ENCODE assay signal across 8 cellular contexts in the genomic region with DNA sequence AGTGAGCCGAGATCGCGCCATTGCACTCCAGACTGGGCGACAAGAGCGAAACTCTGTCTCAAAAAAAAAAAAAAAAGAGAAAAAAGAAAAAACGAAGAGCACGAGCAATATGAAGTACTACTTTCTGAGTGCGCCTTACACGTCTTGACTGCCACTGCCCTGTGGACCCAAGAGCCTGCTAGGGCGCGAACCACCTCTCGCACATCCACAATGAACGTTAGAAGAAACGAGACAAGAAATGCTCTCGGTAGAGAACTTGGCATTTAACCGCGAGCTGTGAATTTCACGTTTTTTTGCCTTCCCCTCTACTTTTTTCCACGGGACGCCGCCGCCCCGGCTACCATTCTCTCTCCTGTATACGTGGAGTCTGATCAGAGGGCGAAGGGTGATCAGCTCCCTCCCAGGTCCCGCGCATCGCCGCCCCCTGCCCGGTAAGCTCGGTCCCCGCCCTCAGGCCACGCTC. TPM values are rescaled to one million over a fixed set of nuclear protein-coding genes. Genes with fewer than 3 reads are reported as not detected.
DNase-seq lines count a peak whose midpoint lies in the region; ATAC-seq and TF ChIP-seq lines count a peak whose summit lies in the region.

No MANE protein-coding gene starts in this region.

- DNase-seq in CD8-positive, alpha-beta memory T cell, result no peak
- DNase-seq in kidney tubule cell (ENCODE audit: low spot score), result peak; percentile 17
- no peak for DNase-seq in thyroid gland
- DNase-seq in posterior vena cava (ENCODE audit: low spot score), result no peak
- DNase-seq in HuH-7 (ENCODE audit: low spot score), result no peak

- H3K27me3 Mint-ChIP-seq in CD8-positive, alpha-beta memory T cell, result peaks cover 0 to 2% of the 10 kb centered on the region in 2 donors

- H3K27ac ChIP-seq in CD8-positive, alpha-beta memory T cell (ENCODE audit: low read depth, low read length), result peak overlapping the region; percentile 98
- peak overlapping the region; percentile 68 for H3K27ac ChIP-seq in adipose tissue (ENCODE audit: low read depth, low read length)
- peak overlapping the region; percentile 92 for H3K27ac ChIP-seq in thyroid gland

- H3K4me3 ChIP-seq in CD8-positive, alpha-beta memory T cell (ENCODE audit: low read length), result peak overlapping the region; percentile 100
- peak overlapping the region; percentile 78 to 91 (median 90) for H3K4me3 ChIP-seq in thyroid gland (replicated peaks in 1 of 3)

- 3 to 6% (median 6%) methylated on average over 31 to 33 of the region's 33 CpGs for WGBS in adipose tissue, 3 donors
- 5 to 6% methylated on average over 31 to 33 of the region's 33 CpGs for WGBS in thyroid gland, 2 donors

- peaks cover 13% of the 10 kb centered on the region for H3K4me1 ChIP-seq in CD8-positive, alpha-beta memory T cell (ENCODE audit: insufficient read depth, low read length)
- H3K4me1 ChIP-seq in thyroid gland, result peaks cover 25 to 41% of the 10 kb centered on the region in 2 donors

- peaks cover 23 to 45% (median 29%) of the 10 kb centered on the region in 3 donors for H3K4me1 Mint-ChIP-seq in CD8-positive, alpha-beta memory T cell

- TF ChIP-seq CTCF in thyroid gland (IDR thresholded peaks at IDR 0.05), result no peak

- H3K9me3 ChIP-seq in CD8-positive, alpha-beta memory T cell (ENCODE audit: low read length), result no peaks in the 10 kb centered on the region
- no peaks in the 10 kb centered on the region for H3K9me3 ChIP-seq in thyroid gland

- no peaks in the 10 kb centered on the region for H3K27me3 ChIP-seq in CD8-positive, alpha-beta memory T cell (ENCODE audit: insufficient read depth, low read length, poor library complexity, severe bottlenecking)
- no peaks in the 10 kb centered on the region for H3K27me3 ChIP-seq in thyroid gland

- peaks cover 5 to 29% (median 7%) of the 10 kb centered on the region in 3 donors for H3K36me3 Mint-ChIP-seq in CD8-positive, alpha-beta memory T cell

- POLR2A ChIA-PET in CD8-positive, alpha-beta memory T cell (lab: Charles Lee), result interaction anchor here (0.5 to 2.9 kb wide), 9 partner anchors 13 to 313 kb away, joined by 3 to 42 read pairs (median 6); a partner anchor contains a TSS

- H3K4me3 Mint-ChIP-seq in CD8-positive, alpha-beta memory T cell, result peak overlapping the region; percentile 87 to 96 (median 91)

- intact Hi-C loops in thyroid gland (cut with DNase I) (no loop called here), posterior vena cava (cut with DNase I) (no loop called here)

- ATAC-seq in HG02852 (IDR thresholded peaks at IDR 0.05; ENCODE audit: unreplicated experiment), result peak; percentile 9
- no peak for ATAC-seq in GM18870 (IDR thresholded peaks at IDR 0.05; ENCODE audit: unreplicated experiment)

- peaks cover 8% of the 10 kb centered on the region for H3K36me3 ChIP-seq in CD8-positive, alpha-beta memory T cell (ENCODE audit: insufficient read depth, low read length)
- H3K36me3 ChIP-seq in thyroid gland, result peaks cover 9 to 11% of the 10 kb centered on the region in 2 donors

- no peaks in the 10 kb centered on the region for H3K9me3 Mint-ChIP-seq in CD8-positive, alpha-beta memory T cell

- CTCF ChIA-PET in CD8-positive, alpha-beta memory T cell (lab: Charles Lee), result interaction anchor here (1.1 to 5.1 kb wide), 11 partner anchors 13 to 309 kb away, joined by 3 to 41 read pairs (median 8); a partner anchor contains a TSS

- peak overlapping the region; percentile 88 to 99 (median 96) for H3K27ac Mint-ChIP-seq in CD8-positive, alpha-beta memory T cell

- TF ChIP-seq POLR2A in thyroid gland (IDR thresholded peaks at IDR 0.05), result no peak

RNA-seq across cellular contexts. Expression of a gene that starts 0.5 kb away (rescaled TPM):
- 100 to 1,000 TPM; 105 to 107 TPM for total RNA-seq in CD8-positive, alpha-beta memory T cell
- 16.9 TPM for polyA plus RNA-seq in CD8-positive, alpha-beta memory T cell
- polyA plus RNA-seq in adipose tissue, result 10 to 100 TPM; 32.2 to 58.1 (median 54.9) TPM
- total RNA-seq in thyroid gland (10 to 100 TPM; 47.4 to 85.6 (median 56.6) TPM), posterior vena cava (10 to 100 TPM; 37.2 to 47.8 TPM)

RNA-seq across cellular contexts. Expression of a gene that starts 17.1 kb away (rescaled TPM):
- under 1 TPM; 0.42 to 0.72 TPM for total RNA-seq in CD8-positive, alpha-beta memory T cell
- not detected for polyA plus RNA-seq in CD8-positive, alpha-beta memory T cell
- 1 to 10 TPM in 1 of 3 donors, under 1 TPM in 2; 0.36 to 1.3 (median 0.86) TPM for polyA plus RNA-seq in adipose tissue
- 1 to 10 TPM; 1.4 to 3.0 (median 2.0) TPM for total RNA-seq in thyroid gland
- total RNA-seq in posterior vena cava, result 10 to 100 TPM in 1 of 2 donors, 1 to 10 TPM in 1; 5.9 to 11.7 TPM

RNA-seq across cellular contexts. Expression of a gene that starts 22.9 kb away (rescaled TPM):
- 10 to 100 TPM; 17.4 to 18.2 TPM for total RNA-seq in CD8-positive, alpha-beta memory T cell
- 21.9 TPM for polyA plus RNA-seq in CD8-positive, alpha-beta memory T cell
- polyA plus RNA-seq in adipose tissue, result 10 to 100 TPM; 13.3 to 21.0 (median 15.7) TPM
- total RNA-seq in thyroid gland, result 10 to 100 TPM in 2 of 4 donors, 1 to 10 TPM in 2; 9.3 to 14.0 (median 11.5) TPM
- 10 to 100 TPM; 25.4 to 28.7 TPM for total RNA-seq in posterior vena cava

RNA-seq across cellular contexts. Expression of a gene that starts 28.4 kb away (rescaled TPM):
- 1 to 10 TPM; 7.7 to 8.6 TPM for total RNA-seq in CD8-positive, alpha-beta memory T cell
- 1.3 TPM for polyA plus RNA-seq in CD8-positive, alpha-beta memory T cell
- 1 to 10 TPM in 1 of 3 donors, under 1 TPM in 1, not detected in 1; 0.07 to 1.0 TPM for polyA plus RNA-seq in adipose tissue
- total RNA-seq in thyroid gland (not detected), posterior vena cava (1 to 10 TPM; 1.5 to 4.4 TPM)

RNA-seq across cellular contexts. Expression of a gene that starts 39.3 kb away (rescaled TPM):
- 10 to 100 TPM; 35.9 to 38.3 TPM for total RNA-seq in CD8-positive, alpha-beta memory T cell
- 2.0 TPM for polyA plus RNA-seq in CD8-positive, alpha-beta memory T cell
- 10 to 100 TPM; 15.3 to 33.0 (median 20.4) TPM for polyA plus RNA-seq in adipose tissue
- total RNA-seq in thyroid gland (10 to 100 TPM in 3 of 4 donors, 1 to 10 TPM in 1; 9.1 to 18.6 (median 14.9) TPM), posterior vena cava (10 to 100 TPM; 22.2 to 26.6 TPM)
